Comparison of ENCODE assay signal across 22 cellular contexts in genomic region chr13:44762946-44763345, GRCh38.
A peak's percentile ranks its signal among the peaks of the same experiment; 100 is the strongest.
DNase-seq lines count a peak whose midpoint lies in the region; ATAC-seq and TF ChIP-seq lines count a peak whose summit lies in the region.
"Had no signal": no experiment of that assay in that cellular context is flagged by ENCODE, and none has a peak within 500 bp of the region (broad histone marks: within the 10 kb centered on the region; RNA-seq: fewer than 3 reads in every experiment).

No MANE protein-coding gene starts in this region.

- H3K4me1 ChIP-seq in GM23338 (ENCODE audit: insufficient read depth) (no peaks in the 10 kb centered on the region), body of pancreas (peaks cover 89% of the 10 kb centered on the region), osteoblast (ENCODE audit: insufficient read depth, low read length) (peaks cover 41% of the 10 kb centered on the region)

- peaks cover 31% of the 10 kb centered on the region for H3K4me1 Mint-ChIP-seq in GM23338

- intact Hi-C loops in body of pancreas (cut with DNase I), result no loop called here

- H3K27me3 Mint-ChIP-seq in GM23338 (ENCODE audit: insufficient read depth, low read depth, poor library complexity), result peaks cover 13% of the 10 kb centered on the region

- H3K4me3 Mint-ChIP-seq in GM23338, result no peak overlapping the region
- H3K4me3 Mint-ChIP-seq: H9, HFFc6, IgD-negative memory B cell had no signal

- H3K4me2 ChIP-seq in GM23338 (no peak overlapping the region), osteoblast (ENCODE audit: insufficient read depth, low read length) (no peak overlapping the region)
- H3K4me2 ChIP-seq: PC-9 had no signal

- TF ChIP-seq CTCF in GM23338 (conservative IDR thresholded peaks at IDR 0.05; ENCODE audit: low read depth in 2 of 2) (no peak), body of pancreas (IDR thresholded peaks at IDR 0.05) (no peak), fibroblast of the aortic adventitia (IDR thresholded peaks at IDR 0.05; ENCODE audit: insufficient read depth, low read length) (no peak), osteoblast (IDR thresholded peaks at IDR 0.05; ENCODE audit: extremely low read depth, low read depth, low read length) (no peak)

- H2AFZ ChIP-seq in GM23338, result peak overlapping the region; percentile 88; the same call in 1 of the 2 replicates
- H2AFZ ChIP-seq in osteoblast (ENCODE audit: low read length), result peak overlapping the region; percentile 84
- H2AFZ ChIP-seq: GM23248, PC-9 had no signal

- DNase-seq in GM23338 (ENCODE audit: low spot score) (no peak), body of pancreas (no peak), fibroblast of the aortic adventitia (ENCODE audit: low read depth) (peak; percentile 53), osteoblast (ENCODE audit: insufficient read length, low spot score, missing footprints) (no peak), NCI-H2196 treated with DMSO at 0.1 percent for 48 hours (lab: John Stamatoyannopoulos, UW; ENCODE audit: unreplicated experiment) (no peak)
- no peak for DNase-seq in stimulated activated CD4-positive, alpha-beta T cell treated with anti-CD3 and anti-CD28 coated beads, Interleukin-15, amount 100 ng/mL, for 24 hours
- DNase-seq: GM23248, H9, HFFc6, NCI-H1092 treated with DMSO at 0.1 percent for 48 hours, NCI-H1436, NCI-H187, NCI-H2081 treated with DMSO at 0.1 percent for 48 hours, NCI-H2171 treated with DMSO at 0.1 percent for 48 hours, NCI-H446, NCI-H524 treated with DMSO at 0.1 percent for 48 hours, NCI-H774, PC-9, RPMI8226 had no signal

- no peaks in the 10 kb centered on the region for H3K36me3 ChIP-seq in GM23338 (ENCODE audit: insufficient read depth)
- H3K36me3 ChIP-seq in body of pancreas (replicated peaks in 1 of 2; ENCODE audit: insufficient read depth in 1 of 2, low read depth in 2 of 2), result no peaks in the 10 kb centered on the region
- H3K36me3 ChIP-seq in osteoblast (ENCODE audit: insufficient read depth, low read length), result no peaks in the 10 kb centered on the region

- no peaks in the 10 kb centered on the region for H3K9me3 Mint-ChIP-seq in GM23338
- H3K9me3 Mint-ChIP-seq: H9, HFFc6 had no signal

- H4K20me1 ChIP-seq in GM23338 (replicated peaks; ENCODE audit: insufficient read depth) (no peaks in the 10 kb centered on the region), osteoblast (ENCODE audit: insufficient read depth, low read length) (no peaks in the 10 kb centered on the region)

- H3K27me3 ChIP-seq in GM23338 (ENCODE audit: insufficient read depth) (no peaks in the 10 kb centered on the region), body of pancreas (no peaks in the 10 kb centered on the region), osteoblast (ENCODE audit: insufficient read depth, low read length) (no peaks in the 10 kb centered on the region)

- H3K27ac ChIP-seq in GM23338 (ENCODE audit: low read depth) (no peak overlapping the region), body of pancreas (peak overlapping the region; percentile 68 to 94 (median 91)), osteoblast (ENCODE audit: low read depth, low read length) (no peak overlapping the region)
- H3K27ac ChIP-seq: GM23248, PC-9 had no signal

- no peaks in the 10 kb centered on the region for H3K36me3 Mint-ChIP-seq in GM23338 (ENCODE audit: low read depth)
- H3K36me3 Mint-ChIP-seq: IgD-negative memory B cell had no signal

- TF ChIP-seq POLR2A in body of pancreas (IDR thresholded peaks at IDR 0.05), result no peak

- 57 to 58% methylated on average over 1 of the region's 1 CpG for WGBS in body of pancreas, 2 donors

- H3K79me2 ChIP-seq in GM23338 (replicated peaks; ENCODE audit: insufficient read depth) (no peaks in the 10 kb centered on the region), osteoblast (ENCODE audit: insufficient read depth, low read length) (no peaks in the 10 kb centered on the region)

- H3K9me2 ChIP-seq in GM23338 (ENCODE audit: insufficient read depth), result no peaks in the 10 kb centered on the region

- ATAC-seq in GM23338 (no peak), body of pancreas (no peak), HG02938 (IDR thresholded peaks at IDR 0.05; ENCODE audit: unreplicated experiment) (no peak), GM21367 (IDR thresholded peaks at IDR 0.05; ENCODE audit: unreplicated experiment) (no peak)

- H3K9me3 ChIP-seq in body of pancreas, result no peaks in the 10 kb centered on the region
- H3K9me3 ChIP-seq in osteoblast (ENCODE audit: low read depth, low read length), result no peaks in the 10 kb centered on the region

- H3K4me3 ChIP-seq in GM23338, result no peak overlapping the region
- H3K4me3 ChIP-seq in body of pancreas, result no peak overlapping the region
- H3K4me3 ChIP-seq in fibroblast of the aortic adventitia (ENCODE audit: low read depth, low read length), result no peak overlapping the region
- H3K4me3 ChIP-seq in osteoblast (ENCODE audit: insufficient read depth, low read length), result no peak overlapping the region
- H3K4me3 ChIP-seq: GM23248, PC-9 had no signal

- H3F3A ChIP-seq in GM23338 (replicated peaks; ENCODE audit: low read depth), result no peaks in the 10 kb centered on the region

- no peak overlapping the region for H3K27ac Mint-ChIP-seq in GM23338
- H3K27ac Mint-ChIP-seq: H9, HFFc6, IgD-negative memory B cell had no signal

TF ChIP-seq in GM23338, 12 proteins besides CTCF, POLR2A, EP300 and RAD21 (continues in another document):
- TF ChIP-seq, protein P1, sequence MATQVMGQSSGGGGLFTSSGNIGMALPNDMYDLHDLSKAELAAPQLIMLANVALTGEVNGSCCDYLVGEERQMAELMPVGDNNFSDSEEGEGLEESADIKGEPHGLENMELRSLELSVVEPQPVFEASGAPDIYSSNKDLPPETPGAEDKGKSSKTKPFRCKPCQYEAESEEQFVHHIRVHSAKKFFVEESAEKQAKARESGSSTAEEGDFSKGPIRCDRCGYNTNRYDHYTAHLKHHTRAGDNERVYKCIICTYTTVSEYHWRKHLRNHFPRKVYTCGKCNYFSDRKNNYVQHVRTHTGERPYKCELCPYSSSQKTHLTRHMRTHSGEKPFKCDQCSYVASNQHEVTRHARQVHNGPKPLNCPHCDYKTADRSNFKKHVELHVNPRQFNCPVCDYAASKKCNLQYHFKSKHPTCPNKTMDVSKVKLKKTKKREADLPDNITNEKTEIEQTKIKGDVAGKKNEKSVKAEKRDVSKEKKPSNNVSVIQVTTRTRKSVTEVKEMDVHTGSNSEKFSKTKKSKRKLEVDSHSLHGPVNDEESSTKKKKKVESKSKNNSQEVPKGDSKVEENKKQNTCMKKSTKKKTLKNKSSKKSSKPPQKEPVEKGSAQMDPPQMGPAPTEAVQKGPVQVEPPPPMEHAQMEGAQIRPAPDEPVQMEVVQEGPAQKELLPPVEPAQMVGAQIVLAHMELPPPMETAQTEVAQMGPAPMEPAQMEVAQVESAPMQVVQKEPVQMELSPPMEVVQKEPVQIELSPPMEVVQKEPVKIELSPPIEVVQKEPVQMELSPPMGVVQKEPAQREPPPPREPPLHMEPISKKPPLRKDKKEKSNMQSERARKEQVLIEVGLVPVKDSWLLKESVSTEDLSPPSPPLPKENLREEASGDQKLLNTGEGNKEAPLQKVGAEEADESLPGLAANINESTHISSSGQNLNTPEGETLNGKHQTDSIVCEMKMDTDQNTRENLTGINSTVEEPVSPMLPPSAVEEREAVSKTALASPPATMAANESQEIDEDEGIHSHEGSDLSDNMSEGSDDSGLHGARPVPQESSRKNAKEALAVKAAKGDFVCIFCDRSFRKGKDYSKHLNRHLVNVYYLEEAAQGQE (IDR thresholded peaks at IDR 0.05; ENCODE audit: unreplicated experiment), result no peak
- TF ChIP-seq POLR2AphosphoS5 (IDR thresholded peaks at IDR 0.05; ENCODE audit: low read depth), result no peak

Comparison
In these comparisons a context has a peak if more than half of its experiments do, and no peak if none do; other contexts are left out.
1. H3K27ac ChIP-seq: peak in body of pancreas (4 of 4); none in GM23338 (single experiment) and osteoblast (single experiment).